22 cellular contexts compared by ENCODE assay signal in the genomic region with DNA sequence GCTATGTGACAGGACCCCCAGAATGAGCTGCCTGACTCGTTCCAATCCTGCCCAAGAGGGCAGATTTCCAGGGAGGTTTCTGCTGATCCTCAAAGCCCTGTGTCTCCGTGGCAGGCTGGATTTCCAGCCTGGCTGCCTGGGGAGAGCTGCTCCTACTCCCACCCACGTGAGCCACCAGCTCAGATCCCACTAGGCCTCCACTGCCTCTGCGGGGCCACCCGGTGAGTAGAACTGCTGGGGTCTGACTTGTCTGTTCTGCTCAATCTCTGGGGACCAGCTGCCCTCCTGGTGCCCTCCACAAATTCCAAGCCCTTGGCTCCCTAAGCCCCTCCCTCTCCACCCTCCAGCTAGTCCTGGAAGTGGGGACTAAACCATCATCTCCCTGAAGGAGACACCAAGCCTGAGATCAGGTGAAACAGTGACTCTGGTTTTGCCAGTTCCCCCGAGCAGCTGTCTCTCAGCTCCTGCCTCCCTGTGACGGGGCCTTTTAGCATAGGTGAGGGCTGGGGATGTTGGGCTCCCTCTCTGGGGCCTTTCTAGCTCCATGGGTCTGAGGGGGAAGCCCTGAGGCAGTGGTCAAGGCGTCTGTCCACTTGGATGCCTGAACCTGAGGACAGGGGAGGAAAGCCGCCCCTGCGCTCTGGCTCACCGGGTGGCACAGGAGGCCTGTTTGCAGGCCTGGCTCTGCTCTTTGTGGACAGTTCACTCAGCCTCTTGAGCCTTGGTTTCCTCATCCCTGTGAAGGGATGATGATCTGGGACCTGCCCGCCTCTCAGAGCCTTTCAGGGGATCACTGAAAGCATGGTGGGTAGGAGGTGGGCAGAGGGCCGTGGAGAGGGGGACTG. TPM values are rescaled to one million over a fixed set of nuclear protein-coding genes. Genes with fewer than 3 reads are reported as not detected.
DNase-seq lines count a peak whose midpoint lies in the region; ATAC-seq and TF ChIP-seq lines count a peak whose summit lies in the region.
"Had no signal": no experiment of that assay in that cellular context is flagged by ENCODE, and none has a peak within 500 bp of the region (broad histone marks: within the 10 kb centered on the region; RNA-seq: fewer than 3 reads in every experiment).

No MANE protein-coding gene starts in this region.

- no peaks in the 10 kb centered on the region for H3K27me3 Mint-ChIP-seq in activated naive CD8-positive, alpha-beta T cell treated with anti-CD3 and anti-CD28 coated beads, Interleukin-2, amount 10 ng/mL, durations not matched to agents 7 days and 5 days
- H3K27me3 Mint-ChIP-seq in activated naive CD8-positive, alpha-beta T cell treated with anti-CD3 and anti-CD28 coated beads for 36 hours: no peaks in the 10 kb centered on the region
- H3K27me3 Mint-ChIP-seq in type B pancreatic cell: no peaks in the 10 kb centered on the region
- H3K27me3 Mint-ChIP-seq in activated CD8-positive, alpha-beta T cell treated with anti-CD3 and anti-CD28 coated beads, Interleukin-2, amount 10 ng/mL, durations not matched to agents 7 days and 5 days (ENCODE audit: low read depth): no peaks in the 10 kb centered on the region

- no peak for ATAC-seq in activated naive CD8-positive, alpha-beta T cell treated with anti-CD3 and anti-CD28 coated beads, Interleukin-2, amount 10 ng/mL, durations not matched to agents 7 days and 5 days (ENCODE audit: low read depth)
- no peak for ATAC-seq in activated CD8-positive, alpha-beta T cell treated with anti-CD3 and anti-CD28 coated beads, Interleukin-2, amount 10 ng/mL, durations not matched to agents 7 days and 5 days
- no peak for ATAC-seq in GM21786 (IDR thresholded peaks at IDR 0.05; ENCODE audit: unreplicated experiment)
- ATAC-seq: K562, PC-3 had no signal

- peaks cover 8% of the 10 kb centered on the region for H3K4me1 Mint-ChIP-seq in activated naive CD8-positive, alpha-beta T cell treated with anti-CD3 and anti-CD28 coated beads, Interleukin-2, amount 10 ng/mL, durations not matched to agents 7 days and 5 days
- H3K4me1 Mint-ChIP-seq in activated naive CD8-positive, alpha-beta T cell treated with anti-CD3 and anti-CD28 coated beads for 36 hours: peaks cover 7% of the 10 kb centered on the region
- H3K4me1 Mint-ChIP-seq in type B pancreatic cell (ENCODE audit: unreplicated experiment): peaks cover 22% of the 10 kb centered on the region
- H3K4me1 Mint-ChIP-seq in activated CD8-positive, alpha-beta T cell treated with anti-CD3 and anti-CD28 coated beads, Interleukin-2, amount 10 ng/mL, durations not matched to agents 7 days and 5 days (ENCODE audit: low read depth): peaks cover 7% of the 10 kb centered on the region

- peak; percentile 17 for DNase-seq in activated naive CD8-positive, alpha-beta T cell treated with anti-CD3 and anti-CD28 coated beads, Interleukin-2, amount 10 ng/mL, durations not matched to agents 7 days and 5 days
- DNase-seq in activated naive CD8-positive, alpha-beta T cell treated with anti-CD3 and anti-CD28 coated beads for 36 hours: no peak
- peak; percentile 59 for DNase-seq in coronary artery (ENCODE audit: low spot score)
- DNase-seq in retina: peak; percentile 4
- peak; percentile 65 for DNase-seq in type B pancreatic cell (ENCODE audit: extremely low spot score, unreplicated experiment)
- DNase-seq in LoVo (ENCODE audit: low spot score): no peak
- no peak for DNase-seq in activated CD8-positive, alpha-beta T cell treated with anti-CD3 and anti-CD28 coated beads, Interleukin-2, amount 10 ng/mL, durations not matched to agents 7 days and 5 days
- DNase-seq: CD4-positive, CD25-positive, alpha-beta regulatory T cell; DMS53; Kasumi-1; MV-4-11; NCI-H1105; NCI-H1436 treated with DMSO at 0.1 percent for 48 hours; NCI-H2029; NCI-H446; NCI-H524 treated with DMSO at 0.1 percent for 48 hours; NCI-H774; PC-3; Right ventricle myocardium superior had no signal

- H3K9me3 Mint-ChIP-seq in activated naive CD8-positive, alpha-beta T cell treated with anti-CD3 and anti-CD28 coated beads, Interleukin-2, amount 10 ng/mL, durations not matched to agents 7 days and 5 days: no peaks in the 10 kb centered on the region
- H3K9me3 Mint-ChIP-seq in activated naive CD8-positive, alpha-beta T cell treated with anti-CD3 and anti-CD28 coated beads for 36 hours: no peaks in the 10 kb centered on the region
- no peaks in the 10 kb centered on the region for H3K9me3 Mint-ChIP-seq in type B pancreatic cell
- no peaks in the 10 kb centered on the region for H3K9me3 Mint-ChIP-seq in activated CD8-positive, alpha-beta T cell treated with anti-CD3 and anti-CD28 coated beads, Interleukin-2, amount 10 ng/mL, durations not matched to agents 7 days and 5 days (ENCODE audit: insufficient read depth)

- no peak for TF ChIP-seq CTCF in coronary artery (IDR thresholded peaks at IDR 0.05)
- no peak for TF ChIP-seq CTCF in type B pancreatic cell (conservative IDR thresholded peaks at IDR 0.05)

- H3K4me3 ChIP-seq in coronary artery: no peak overlapping the region
- H3K4me3 ChIP-seq: BLaER1, K562 had no signal

- no peak overlapping the region for H3K27ac ChIP-seq in coronary artery
- H3K27ac ChIP-seq: BLaER1 had no signal

- H3K4me3 Mint-ChIP-seq in activated naive CD8-positive, alpha-beta T cell treated with anti-CD3 and anti-CD28 coated beads, Interleukin-2, amount 10 ng/mL, durations not matched to agents 7 days and 5 days: no peak overlapping the region
- no peak overlapping the region for H3K4me3 Mint-ChIP-seq in activated naive CD8-positive, alpha-beta T cell treated with anti-CD3 and anti-CD28 coated beads for 36 hours
- no peak overlapping the region for H3K4me3 Mint-ChIP-seq in type B pancreatic cell
- no peak overlapping the region for H3K4me3 Mint-ChIP-seq in activated CD8-positive, alpha-beta T cell treated with anti-CD3 and anti-CD28 coated beads, Interleukin-2, amount 10 ng/mL, durations not matched to agents 7 days and 5 days
- H3K4me3 Mint-ChIP-seq: CD4-positive, CD25-positive, alpha-beta regulatory T cell had no signal

- no peaks in the 10 kb centered on the region for H3K36me3 Mint-ChIP-seq in activated naive CD8-positive, alpha-beta T cell treated with anti-CD3 and anti-CD28 coated beads, Interleukin-2, amount 10 ng/mL, durations not matched to agents 7 days and 5 days
- peaks cover 2% of the 10 kb centered on the region for H3K36me3 Mint-ChIP-seq in activated naive CD8-positive, alpha-beta T cell treated with anti-CD3 and anti-CD28 coated beads for 36 hours
- H3K36me3 Mint-ChIP-seq in type B pancreatic cell: no peaks in the 10 kb centered on the region
- H3K36me3 Mint-ChIP-seq in activated CD8-positive, alpha-beta T cell treated with anti-CD3 and anti-CD28 coated beads, Interleukin-2, amount 10 ng/mL, durations not matched to agents 7 days and 5 days (ENCODE audit: low read depth): no peaks in the 10 kb centered on the region

- POLR2A ChIA-PET in activated naive CD8-positive, alpha-beta T cell treated with anti-CD3 and anti-CD28 coated beads, Interleukin-2, amount 10 ng/mL, durations not matched to agents 7 days and 5 days (lab: Charles Lee): interaction anchor here (0.9 to 1.4 kb wide), 2 partner anchors 120 kb away, joined by 4 read pairs; no protein-coding TSS in a partner anchor
- POLR2A ChIA-PET in activated CD8-positive, alpha-beta T cell treated with anti-CD3 and anti-CD28 coated beads, Interleukin-2, amount 10 ng/mL, durations not matched to agents 7 days and 5 days (lab: Charles Lee): interaction anchor here (1.4 kb wide), 1 partner anchor 120 kb away, joined by 5 read pairs; no protein-coding TSS in a partner anchor

- H3K27ac Mint-ChIP-seq in activated naive CD8-positive, alpha-beta T cell treated with anti-CD3 and anti-CD28 coated beads, Interleukin-2, amount 10 ng/mL, durations not matched to agents 7 days and 5 days: no peak overlapping the region
- H3K27ac Mint-ChIP-seq in activated naive CD8-positive, alpha-beta T cell treated with anti-CD3 and anti-CD28 coated beads for 36 hours: no peak overlapping the region
- no peak overlapping the region for H3K27ac Mint-ChIP-seq in type B pancreatic cell
- no peak overlapping the region for H3K27ac Mint-ChIP-seq in activated CD8-positive, alpha-beta T cell treated with anti-CD3 and anti-CD28 coated beads, Interleukin-2, amount 10 ng/mL, durations not matched to agents 7 days and 5 days

- CTCF ChIA-PET in activated CD8-positive, alpha-beta T cell treated with anti-CD3 and anti-CD28 coated beads, Interleukin-2, amount 10 ng/mL, durations not matched to agents 7 days and 5 days (lab: Charles Lee): interaction anchor here (0.9 to 14.9 kb wide), 10 partner anchors 7 to 131 kb away, joined by 3 to 314 read pairs (median 4); no protein-coding TSS in a partner anchor

RNA-seq across cellular contexts. Expression of a gene that starts 5.6 kb away (rescaled TPM):
- total RNA-seq in activated naive CD8-positive, alpha-beta T cell treated with anti-CD3 and anti-CD28 coated beads, Interleukin-2, amount 10 ng/mL, durations not matched to agents 7 days and 5 days: 10 to 100 TPM in 1 of 2 experiments, 1 to 10 TPM in 1; 8.0 to 11.7 TPM
- total RNA-seq in activated naive CD8-positive, alpha-beta T cell treated with anti-CD3 and anti-CD28 coated beads for 36 hours: 1 to 10 TPM; 9.9 TPM
- 8.8 and 9.8 TPM in 2 replicates for total RNA-seq in type B pancreatic cell (ENCODE audit: low replicate concordance)
- 1 to 10 TPM; 5.4 to 6.1 TPM for total RNA-seq in activated CD8-positive, alpha-beta T cell treated with anti-CD3 and anti-CD28 coated beads, Interleukin-2, amount 10 ng/mL, durations not matched to agents 7 days and 5 days

Comparison
In these comparisons a context has a peak if more than half of its experiments do, and no peak if none do; other contexts are left out.
1. DNase-seq: peak in activated naive CD8-positive, alpha-beta T cell treated with anti-CD3 and anti-CD28 coated beads, Interleukin-2, amount 10 ng/mL, durations not matched to agents 7 days and 5 days (single experiment), coronary artery (single experiment), retina (single experiment) and type B pancreatic cell (single experiment); none in activated naive CD8-positive, alpha-beta T cell treated with anti-CD3 and anti-CD28 coated beads for 36 hours (single experiment), LoVo (single experiment) and activated CD8-positive, alpha-beta T cell treated with anti-CD3 and anti-CD28 coated beads, Interleukin-2, amount 10 ng/mL, durations not matched to agents 7 days and 5 days (single experiment).